13 cellular contexts compared by ENCODE assay signal in the genomic region with DNA sequence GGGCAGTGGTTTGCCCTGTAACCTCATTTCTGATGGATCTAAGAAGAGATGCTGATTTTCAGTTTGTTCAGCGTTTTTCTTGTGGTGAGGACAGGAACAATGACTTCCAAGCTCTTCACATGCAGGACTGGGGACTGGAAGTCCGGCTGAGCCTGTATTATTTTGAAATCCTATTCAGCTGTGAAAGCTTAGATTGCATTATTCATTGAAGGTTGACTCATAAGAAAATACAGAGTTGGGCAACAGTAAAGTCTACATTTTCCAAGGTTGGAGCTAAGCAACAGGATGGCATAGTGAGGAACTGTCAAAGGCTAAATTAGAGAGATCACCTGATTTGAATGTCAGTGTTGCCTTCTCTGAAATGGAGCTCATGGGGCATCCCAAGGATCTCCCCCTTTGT.
A peak's percentile ranks its signal among the peaks of the same experiment; 100 is the strongest.
DNase-seq lines count a peak whose midpoint lies in the region; ATAC-seq and TF ChIP-seq lines count a peak whose summit lies in the region.
"Had no signal": no experiment of that assay in that cellular context is flagged by ENCODE, and none has a peak within 500 bp of the region (broad histone marks: within the 10 kb centered on the region; RNA-seq: fewer than 3 reads in every experiment).

No MANE protein-coding gene starts in this region.

- H3K27me3 Mint-ChIP-seq in stimulated activated memory B cell treated with anti-CD40 and anti-IgM and Interleukin-4, amounts not matched to agents 10 μg/mL and 1 μg/mL and 100 μg/mL, for 72 hours, result no peaks in the 10 kb centered on the region
- H3K27me3 Mint-ChIP-seq in activated CD4-positive, alpha-beta memory T cell treated with anti-CD3 and anti-CD28 coated beads, Interleukin-2, amount 10 ng/mL, durations not matched to agents 7 days and 5 days, result no peaks in the 10 kb centered on the region
- H3K27me3 Mint-ChIP-seq: IgD-negative memory B cell had no signal

- H3K4me3 ChIP-seq in esophagus (ENCODE audit: low read depth in 1 of 2, low read length in 2 of 2) (no peak overlapping the region), psoas muscle (no peak overlapping the region)

- H3K4me1 Mint-ChIP-seq in stimulated activated memory B cell treated with anti-CD40 and anti-IgM and Interleukin-4, amounts not matched to agents 10 μg/mL and 1 μg/mL and 100 μg/mL, for 72 hours, result no peaks in the 10 kb centered on the region
- no peaks in the 10 kb centered on the region for H3K4me1 Mint-ChIP-seq in activated CD4-positive, alpha-beta memory T cell treated with anti-CD3 and anti-CD28 coated beads, Interleukin-2, amount 10 ng/mL, durations not matched to agents 7 days and 5 days
- H3K4me1 Mint-ChIP-seq: IgD-negative memory B cell had no signal

- CTCF ChIA-PET in activated CD4-positive, alpha-beta memory T cell treated with anti-CD3 and anti-CD28 coated beads, Interleukin-2, amount 10 ng/mL, durations not matched to agents 7 days and 5 days (lab: Charles Lee), result no interaction called here

- intact Hi-C loops in psoas muscle (cut with DNase I), result no loop called here

- H3K27ac ChIP-seq in esophagus (ENCODE audit: low read depth in 2 of 2, low read length in 1 of 2), result peak overlapping the region; percentile 26 to 85
- no peak overlapping the region for H3K27ac ChIP-seq in psoas muscle

- H3K27ac Mint-ChIP-seq in stimulated activated memory B cell treated with anti-CD40 and anti-IgM and Interleukin-4, amounts not matched to agents 10 μg/mL and 1 μg/mL and 100 μg/mL, for 72 hours, result no peak overlapping the region
- H3K27ac Mint-ChIP-seq in activated CD4-positive, alpha-beta memory T cell treated with anti-CD3 and anti-CD28 coated beads, Interleukin-2, amount 10 ng/mL, durations not matched to agents 7 days and 5 days, result no peak overlapping the region
- H3K27ac Mint-ChIP-seq: IgD-negative memory B cell had no signal

- no peak overlapping the region for H3K4me3 Mint-ChIP-seq in stimulated activated memory B cell treated with anti-CD40 and anti-IgM and Interleukin-4, amounts not matched to agents 10 μg/mL and 1 μg/mL and 100 μg/mL, for 72 hours
- H3K4me3 Mint-ChIP-seq in activated CD4-positive, alpha-beta memory T cell treated with anti-CD3 and anti-CD28 coated beads, Interleukin-2, amount 10 ng/mL, durations not matched to agents 7 days and 5 days, result no peak overlapping the region
- H3K4me3 Mint-ChIP-seq: IgD-negative memory B cell had no signal

- POLR2A ChIA-PET in activated CD4-positive, alpha-beta memory T cell treated with anti-CD3 and anti-CD28 coated beads, Interleukin-2, amount 10 ng/mL, durations not matched to agents 7 days and 5 days (lab: Charles Lee), result no interaction called here

- H3K4me1 ChIP-seq in esophagus (ENCODE audit: control insufficient read depth in 2 of 2, insufficient read depth in 2 of 2, low read length in 1 of 2), result peaks cover 4 to 6% of the 10 kb centered on the region in 2 donors
- no peaks in the 10 kb centered on the region for H3K4me1 ChIP-seq in psoas muscle

- WGBS in esophagus, 2 donors, result 27 to 53% methylated on average over 2 of the region's 2 CpGs
- WGBS in psoas muscle, 3 donors, result 39 to 48% (median 41%) methylated on average over 2 of the region's 2 CpGs

- H3K9me3 ChIP-seq in esophagus (ENCODE audit: control insufficient read depth in 2 of 2, insufficient read depth in 1 of 2, low read depth in 1 of 2, low read length in 1 of 2) (peaks cover 0 to 3% of the 10 kb centered on the region in 2 donors), psoas muscle (no peaks in the 10 kb centered on the region)

- peak in 3 of 4 donors; percentile 24 to 45 (median 27) for ATAC-seq in psoas muscle
- ATAC-seq in stimulated activated memory B cell treated with anti-CD40 and anti-IgM and Interleukin-4, amounts not matched to agents 10 μg/mL and 1 μg/mL and 100 μg/mL, for 72 hours, result no peak
- ATAC-seq in HG03045 (IDR thresholded peaks at IDR 0.05; ENCODE audit: unreplicated experiment), result no peak

- DNase-seq in EH (ENCODE audit: low read depth) (peak; percentile 90), RKO (ENCODE audit: low spot score) (peak; percentile 89), psoas muscle (no peak)
- no peak for DNase-seq in stimulated activated CD4-positive, alpha-beta T cell treated with anti-CD3 and anti-CD28 coated beads, Interleukin-4, amount 100 ng/mL, for 24 hours
- DNase-seq in activated CD4-positive, alpha-beta memory T cell treated with anti-CD3 and anti-CD28 coated beads, Interleukin-2, amount 10 ng/mL, durations not matched to agents 7 days and 5 days, result no peak
- DNase-seq: activated CD4-positive, alpha-beta T cell treated with anti-CD3 and anti-CD28 coated beads, Interleukin-2, amount 50 U/mL, for 1 hour; activated naive CD4-positive, alpha-beta T cell treated with anti-CD3 and anti-CD28 coated beads, Interleukin-2, amount 50 U/mL, for 16 hours; posterior cingulate gyrus; SHP77 treated with DMSO at 0.1 percent for 48 hours had no signal

- H3K36me3 ChIP-seq in esophagus (ENCODE audit: control insufficient read depth in 2 of 2, insufficient read depth in 2 of 2, low read length in 1 of 2) (no peaks in the 10 kb centered on the region), psoas muscle (ENCODE audit: insufficient read depth in 1 of 2, low read depth in 1 of 2) (no peaks in the 10 kb centered on the region)

- no peaks in the 10 kb centered on the region for H3K36me3 Mint-ChIP-seq in stimulated activated memory B cell treated with anti-CD40 and anti-IgM and Interleukin-4, amounts not matched to agents 10 μg/mL and 1 μg/mL and 100 μg/mL, for 72 hours
- no peaks in the 10 kb centered on the region for H3K36me3 Mint-ChIP-seq in activated CD4-positive, alpha-beta memory T cell treated with anti-CD3 and anti-CD28 coated beads, Interleukin-2, amount 10 ng/mL, durations not matched to agents 7 days and 5 days (ENCODE audit: low read depth)
- H3K36me3 Mint-ChIP-seq: IgD-negative memory B cell had no signal

- H3K27me3 ChIP-seq in esophagus (ENCODE audit: control insufficient read depth in 1 of 2, insufficient read depth in 2 of 2, low read length in 2 of 2), result no peaks in the 10 kb centered on the region
- no peaks in the 10 kb centered on the region for H3K27me3 ChIP-seq in psoas muscle (ENCODE audit: insufficient read depth in 3 of 3, low read length in 2 of 3)

- H3K9me3 Mint-ChIP-seq in stimulated activated memory B cell treated with anti-CD40 and anti-IgM and Interleukin-4, amounts not matched to agents 10 μg/mL and 1 μg/mL and 100 μg/mL, for 72 hours, result no peaks in the 10 kb centered on the region
- no peaks in the 10 kb centered on the region for H3K9me3 Mint-ChIP-seq in activated CD4-positive, alpha-beta memory T cell treated with anti-CD3 and anti-CD28 coated beads, Interleukin-2, amount 10 ng/mL, durations not matched to agents 7 days and 5 days

- no peak for TF ChIP-seq CTCF in psoas muscle (IDR thresholded peaks at IDR 0.05)

Comparison
In these comparisons a context has a peak if more than half of its experiments do, and no peak if none do; other contexts are left out.
1. DNase-seq: peak in EH (single experiment) and RKO (single experiment); none in psoas muscle (0 of 2), stimulated activated CD4-positive, alpha-beta T cell treated with anti-CD3 and anti-CD28 coated beads, Interleukin-4, amount 100 ng/mL, for 24 hours (single experiment) and activated CD4-positive, alpha-beta memory T cell treated with anti-CD3 and anti-CD28 coated beads, Interleukin-2, amount 10 ng/mL, durations not matched to agents 7 days and 5 days (single experiment).
2. ATAC-seq: peak in psoas muscle (3 of 4); none in stimulated activated memory B cell treated with anti-CD40 and anti-IgM and Interleukin-4, amounts not matched to agents 10 μg/mL and 1 μg/mL and 100 μg/mL, for 72 hours (single experiment) and HG03045 (single experiment).